9 cellular contexts compared by ENCODE assay signal in the genomic region with DNA sequence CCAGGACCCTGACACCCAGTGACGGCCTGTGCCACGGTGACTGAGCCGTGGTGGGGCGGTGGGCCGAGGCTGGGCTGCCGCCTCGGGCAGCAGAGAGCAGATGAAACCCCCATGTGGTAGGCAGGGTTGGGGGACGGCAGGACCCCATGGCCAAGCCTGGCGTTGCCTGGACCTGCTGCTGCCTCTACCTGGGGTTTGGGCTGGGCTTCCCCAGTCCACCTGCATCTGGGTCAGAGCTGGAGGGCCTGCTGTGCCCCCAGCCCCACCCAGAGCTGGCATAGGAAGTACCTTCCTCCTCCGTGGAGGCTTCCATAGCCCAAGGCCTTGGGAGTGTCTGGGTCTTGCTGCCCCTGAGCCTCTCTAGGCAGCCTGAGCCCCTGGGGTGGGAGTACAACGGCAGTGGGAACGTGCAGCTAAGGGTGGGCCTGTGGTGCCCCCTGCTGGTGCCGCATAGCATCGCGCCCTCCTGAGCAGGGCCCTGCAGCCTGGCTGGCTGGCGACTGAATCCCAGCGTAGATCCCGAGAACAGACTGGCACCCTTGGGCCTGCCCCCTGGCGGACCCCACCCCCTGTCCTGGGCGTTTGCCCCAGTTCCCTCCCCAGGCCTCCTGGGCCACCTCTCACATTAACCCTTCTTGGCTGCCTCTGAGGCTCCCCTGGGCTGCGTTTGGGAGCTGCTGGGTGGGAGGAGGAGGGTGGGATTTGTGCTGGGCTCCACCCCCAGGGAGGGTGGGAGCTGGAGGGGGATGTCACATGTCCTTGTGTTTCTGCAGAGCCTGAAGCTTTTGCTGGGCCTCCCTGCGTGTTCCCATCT. TPM values are rescaled to one million over a fixed set of nuclear protein-coding genes. Genes with fewer than 3 reads are reported as not detected.
DNase-seq lines count a peak whose midpoint lies in the region; ATAC-seq, FAIRE-seq and TF ChIP-seq lines count a peak whose summit lies in the region.
"Had no signal": no experiment of that assay in that cellular context is flagged by ENCODE, and none has a peak within 500 bp of the region (broad histone marks: within the 10 kb centered on the region; RNA-seq: fewer than 3 reads in every experiment).

No MANE protein-coding gene starts in this region.

- peak; percentile 91 for DNase-seq in CD1c-positive myeloid dendritic cell (ENCODE audit: extremely low spot score)
- DNase-seq in H7, result peak; percentile 98
- DNase-seq in NCI-H2196 (lab: John Stamatoyannopoulos, UW; ENCODE audit: unreplicated experiment), result peak; percentile 84
- DNase-seq in central memory CD4-positive, alpha-beta T cell, result peak; percentile 69
- DNase-seq in kidney, result peak; percentile 94
- peak; percentile 84 for DNase-seq in stimulated activated CD4-positive, alpha-beta T cell treated with anti-CD3 and anti-CD28 coated beads, Interleukin-15, amount 100 ng/mL, for 24 hours

- intact Hi-C loops in kidney (cut with DNase I), result no loop called here

- peaks cover 9 to 54% of the 10 kb centered on the region in 2 donors for H3K4me1 ChIP-seq in kidney (ENCODE audit: control insufficient read depth in 1 of 2, insufficient read depth in 1 of 2, low read depth in 1 of 2, low read length in 2 of 2)

- H3K27ac ChIP-seq in kidney (ENCODE audit: low read depth in 2 of 2, low read length in 2 of 2), result peak overlapping the region; percentile 41 to 50

- TF ChIP-seq CTCF in kidney (IDR thresholded peaks at IDR 0.05; ENCODE audit: borderline replicate concordance, extremely low read depth, insufficient read depth), result peak; percentile 98

- no peaks in the 10 kb centered on the region for H3K9me3 ChIP-seq in kidney (ENCODE audit: control insufficient read depth in 1 of 2, low read length in 2 of 2)

- no peak for FAIRE-seq in kidney (lab: Jason Lieb, UNC)

- H3K9ac ChIP-seq in kidney (ENCODE audit: low read length in 2 of 2), result peak overlapping the region in 1 of 2 donors; percentile 26

- H3K36me3 ChIP-seq in H7 (replicated peaks; ENCODE audit: control insufficient read depth, insufficient read depth, low read length) (peaks cover 2% of the 10 kb centered on the region), kidney (ENCODE audit: control insufficient read depth in 1 of 2, insufficient read depth in 2 of 2, low read length in 2 of 2) (no peaks in the 10 kb centered on the region)

- H3K27me3 ChIP-seq in H7 (ENCODE audit: control insufficient read depth, insufficient read depth, low read length), result no peaks in the 10 kb centered on the region

- ATAC-seq in activated CD4-positive, CD25-positive, alpha-beta regulatory T cell treated with anti-CD3 and anti-CD28 coated beads, Interleukin-2, amount 50 U/mL, for 24 hours, result peak; percentile 92 to 98
- ATAC-seq in GM19452 (IDR thresholded peaks at IDR 0.05; ENCODE audit: unreplicated experiment), result no peak

- H3K4me3 ChIP-seq in H7 (ENCODE audit: insufficient read depth, low read depth, low read length) (peak overlapping the region; percentile 28), kidney (ENCODE audit: low read length in 2 of 2) (peak overlapping the region in 1 of 2 donors; percentile 67)

RNA-seq across cellular contexts. Expression of a gene that starts 12.6 kb away (rescaled TPM):
- 40.5 and 56.4 TPM in 2 replicates for total RNA-seq in H7 (2014; rRNA removed; shearing (Covaris generic))
- total RNA-seq in kidney, result 303 TPM
- polyA plus RNA-seq in kidney (ENCODE audit: insufficient read depth, low read depth, low replicate concordance), result 520 TPM

RNA-seq across cellular contexts. Expression of a gene that starts 19.0 kb away (rescaled TPM):
- total RNA-seq in H7 (2014; rRNA removed; shearing (Covaris generic)), result 50.5 and 62.3 TPM in 2 replicates
- total RNA-seq in kidney, result 52.1 TPM
- 51.8 TPM for polyA plus RNA-seq in kidney (ENCODE audit: insufficient read depth, low read depth, low replicate concordance)

RNA-seq across cellular contexts. Expression of a gene that starts 26.2 kb away (rescaled TPM):
- total RNA-seq in H7 (2014; rRNA removed; shearing (Covaris generic)), result 12.3 and 13.5 TPM in 2 replicates
- total RNA-seq in kidney, result 25.7 TPM
- 23.9 TPM for polyA plus RNA-seq in kidney (ENCODE audit: insufficient read depth, low read depth, low replicate concordance)

RNA-seq across cellular contexts. Expression of a gene that starts 30.0 kb away (rescaled TPM):
- total RNA-seq in H7 (2014; rRNA removed; shearing (Covaris generic)), result 0.73 TPM in 1 of 2 replicates, not detected in the other
- total RNA-seq in kidney, result 0.28 TPM
- polyA plus RNA-seq in kidney (ENCODE audit: insufficient read depth, low read depth, low replicate concordance), result not detected
- polyA plus RNA-seq: IgD-negative memory B cell had no signal

RNA-seq across cellular contexts. Expression of a gene that starts 30.1 kb away (rescaled TPM):
- not detected in 2 replicates for total RNA-seq in H7 (2014; rRNA removed; shearing (Covaris generic))
- total RNA-seq in kidney, result 0.54 TPM
- not detected for polyA plus RNA-seq in kidney (ENCODE audit: insufficient read depth, low read depth, low replicate concordance)
